22 cellular contexts compared by ENCODE assay signal in the genomic region with DNA sequence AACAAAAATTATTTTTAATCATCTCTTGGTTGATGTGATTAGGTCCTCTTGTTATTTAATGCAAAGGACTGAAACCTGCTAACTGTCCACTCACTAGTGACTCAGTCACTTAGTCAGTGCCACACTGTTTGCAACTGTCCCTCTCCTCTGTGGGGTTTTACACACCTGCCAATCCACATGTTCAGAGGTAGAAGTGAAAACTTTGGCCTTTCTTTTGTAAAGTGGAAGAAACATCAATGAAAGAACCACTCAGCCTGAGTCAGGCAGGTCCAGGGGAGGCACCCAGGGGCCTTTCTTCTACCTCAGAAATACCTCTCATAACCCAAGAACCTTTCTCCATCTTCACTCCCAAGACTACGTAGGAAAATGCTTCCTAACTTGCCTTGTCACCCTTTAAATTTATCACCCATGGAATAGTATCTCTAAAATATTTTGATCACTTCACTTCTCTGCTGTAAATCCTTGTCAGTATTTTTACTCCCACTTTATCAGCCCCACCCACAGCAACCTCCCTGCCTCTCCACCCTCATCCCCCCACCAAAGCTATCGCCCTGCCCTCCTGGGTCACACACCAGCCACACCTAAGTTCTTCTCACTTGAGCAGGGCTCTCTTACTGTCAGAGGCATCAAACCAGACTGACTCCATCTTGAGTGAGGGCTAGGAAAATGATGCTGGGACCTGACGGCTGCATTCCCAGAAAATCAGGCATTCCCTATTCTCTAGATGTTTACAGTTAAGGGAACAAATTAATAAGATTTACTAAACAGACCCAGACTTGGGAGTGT. TPM values are rescaled to one million over a fixed set of nuclear protein-coding genes. Genes with fewer than 3 reads are reported as not detected.
DNase-seq lines count a peak whose midpoint lies in the region; ATAC-seq and TF ChIP-seq lines count a peak whose summit lies in the region.
"Had no signal": no experiment of that assay in that cellular context is flagged by ENCODE, and none has a peak within 500 bp of the region (broad histone marks: within the 10 kb centered on the region; RNA-seq: fewer than 3 reads in every experiment).

No MANE protein-coding gene starts in this region.

- no peak for TF ChIP-seq EP300 in gastroesophageal sphincter (IDR thresholded peaks at IDR 0.05)

- H3K27me3 Mint-ChIP-seq in activated naive CD4-positive, alpha-beta T cell treated with anti-CD3 and anti-CD28 coated beads, Interleukin-2, amount 50 U/mL, for 24 hours: no peaks in the 10 kb centered on the region
- no peaks in the 10 kb centered on the region for H3K27me3 Mint-ChIP-seq in activated naive CD8-positive, alpha-beta T cell
- H3K27me3 Mint-ChIP-seq in stimulated activated naive CD8-positive, alpha-beta T cell treated with anti-CD3 and anti-CD28 coated beads, Interleukin-15, amount 100 ng/mL, for 72 hours: no peaks in the 10 kb centered on the region
- H3K27me3 Mint-ChIP-seq: naive B cell, type B pancreatic cell had no signal

- no peaks in the 10 kb centered on the region for H3K27me3 ChIP-seq in gastroesophageal sphincter
- H3K27me3 ChIP-seq: esophagus squamous epithelium, right atrium auricular region had no signal

- no peak for DNase-seq in activated naive CD4-positive, alpha-beta T cell (lab: John Stamatoyannopoulos, UW)
- DNase-seq in kidney tubule cell (ENCODE audit: low spot score) (peak; percentile 44), NCI-H2196 (lab: John Stamatoyannopoulos, UW; ENCODE audit: unreplicated experiment) (no peak)
- no peak for DNase-seq in stimulated activated naive CD8-positive, alpha-beta T cell treated with anti-CD3 and anti-CD28 coated beads, Interleukin-15, amount 100 ng/mL, for 72 hours
- DNase-seq: activated CD8-positive, alpha-beta memory T cell treated with anti-CD3 and anti-CD28 coated beads, Interleukin-2, amount 50 U/mL, for 48 hours; activated naive CD4-positive, alpha-beta T cell treated with anti-CD3 and anti-CD28 coated beads, Interleukin-2, amount 50 U/mL, for 16 hours; cerebellar nuclear complex; EL; esophagus squamous epithelium; HCEC 1CT; kidney glomerular epithelial cell; naive B cell; NCI-H1436; NCI-H526; stimulated activated CD4-positive, alpha-beta T cell treated with anti-CD3 and anti-CD28 coated beads, Interleukin-4, amount 100 ng/mL, for 24 hours; T-helper 2 cell had no signal

- peaks cover 0 to 39% of the 10 kb centered on the region in 2 donors for H3K36me3 ChIP-seq in gastroesophageal sphincter

- no peak for TF ChIP-seq CTCF in gastroesophageal sphincter (IDR thresholded peaks at IDR 0.05)

- peak; percentile 54 for ATAC-seq in stimulated activated naive CD8-positive, alpha-beta T cell treated with anti-CD3 and anti-CD28 coated beads, Interleukin-15, amount 100 ng/mL, for 72 hours
- no peak for ATAC-seq in gastroesophageal sphincter
- ATAC-seq in GM21360 (IDR thresholded peaks at IDR 0.05; ENCODE audit: unreplicated experiment): no peak

- no peaks in the 10 kb centered on the region for H3K4me1 ChIP-seq in gastroesophageal sphincter
- H3K4me1 ChIP-seq: esophagus squamous epithelium, right atrium auricular region had no signal

- H3K27ac Mint-ChIP-seq in activated naive CD4-positive, alpha-beta T cell treated with anti-CD3 and anti-CD28 coated beads, Interleukin-2, amount 50 U/mL, for 24 hours: peak overlapping the region; percentile 3
- H3K27ac Mint-ChIP-seq in activated naive CD8-positive, alpha-beta T cell: peak overlapping the region; percentile 28
- H3K27ac Mint-ChIP-seq in stimulated activated naive CD8-positive, alpha-beta T cell treated with anti-CD3 and anti-CD28 coated beads, Interleukin-15, amount 100 ng/mL, for 72 hours: peak overlapping the region; percentile 73 to 79
- H3K27ac Mint-ChIP-seq: type B pancreatic cell had no signal

- WGBS in gastroesophageal sphincter (ENCODE audit: low coverage in 1 of 2), 2 donors: 93 to 98% methylated on average over 2 to 3 of the region's 3 CpGs

- no peak for TF ChIP-seq POLR2A in gastroesophageal sphincter (IDR thresholded peaks at IDR 0.05)

- peaks cover 14% of the 10 kb centered on the region for H3K4me1 Mint-ChIP-seq in activated naive CD4-positive, alpha-beta T cell treated with anti-CD3 and anti-CD28 coated beads, Interleukin-2, amount 50 U/mL, for 24 hours
- H3K4me1 Mint-ChIP-seq in activated naive CD8-positive, alpha-beta T cell (ENCODE audit: low read depth): peaks cover 10% of the 10 kb centered on the region
- H3K4me1 Mint-ChIP-seq in stimulated activated naive CD8-positive, alpha-beta T cell treated with anti-CD3 and anti-CD28 coated beads, Interleukin-15, amount 100 ng/mL, for 72 hours: peaks cover 18% of the 10 kb centered on the region

- no peaks in the 10 kb centered on the region for H3K9me3 ChIP-seq in gastroesophageal sphincter
- H3K9me3 ChIP-seq: esophagus squamous epithelium, right atrium auricular region had no signal

- H3K4me3 Mint-ChIP-seq in activated naive CD4-positive, alpha-beta T cell treated with anti-CD3 and anti-CD28 coated beads, Interleukin-2, amount 50 U/mL, for 24 hours: no peak overlapping the region
- H3K4me3 Mint-ChIP-seq in activated naive CD8-positive, alpha-beta T cell: no peak overlapping the region
- H3K4me3 Mint-ChIP-seq in stimulated activated naive CD8-positive, alpha-beta T cell treated with anti-CD3 and anti-CD28 coated beads, Interleukin-15, amount 100 ng/mL, for 72 hours: no peak overlapping the region
- H3K4me3 Mint-ChIP-seq: type B pancreatic cell had no signal

- H3K9me3 Mint-ChIP-seq in activated naive CD4-positive, alpha-beta T cell treated with anti-CD3 and anti-CD28 coated beads, Interleukin-2, amount 50 U/mL, for 24 hours: no peaks in the 10 kb centered on the region
- no peaks in the 10 kb centered on the region for H3K9me3 Mint-ChIP-seq in activated naive CD8-positive, alpha-beta T cell (ENCODE audit: low read depth)
- no peaks in the 10 kb centered on the region for H3K9me3 Mint-ChIP-seq in stimulated activated naive CD8-positive, alpha-beta T cell treated with anti-CD3 and anti-CD28 coated beads, Interleukin-15, amount 100 ng/mL, for 72 hours
- H3K9me3 Mint-ChIP-seq: naive B cell, type B pancreatic cell had no signal

- no peak overlapping the region for H3K27ac ChIP-seq in gastroesophageal sphincter
- H3K27ac ChIP-seq: esophagus squamous epithelium, right atrium auricular region had no signal

- H3K4me3 ChIP-seq in gastroesophageal sphincter: no peak overlapping the region
- H3K4me3 ChIP-seq: esophagus squamous epithelium, right atrium auricular region had no signal

- peaks cover 9% of the 10 kb centered on the region for H3K36me3 Mint-ChIP-seq in activated naive CD4-positive, alpha-beta T cell treated with anti-CD3 and anti-CD28 coated beads, Interleukin-2, amount 50 U/mL, for 24 hours
- peaks cover 8% of the 10 kb centered on the region for H3K36me3 Mint-ChIP-seq in activated naive CD8-positive, alpha-beta T cell

RNA-seq across cellular contexts. Expression of a gene that starts 29.6 kb away (rescaled TPM):
- total RNA-seq in gastroesophageal sphincter: 10 to 100 TPM; 13.5 to 39.2 (median 20.3) TPM

Comparison
In these comparisons a context has a peak if more than half of its experiments do, and no peak if none do; other contexts are left out.
1. H3K27ac Mint-ChIP-seq: peak in every context shown above with its lines; median percentile 76 in stimulated activated naive CD8-positive, alpha-beta T cell treated with anti-CD3 and anti-CD28 coated beads, Interleukin-15, amount 100 ng/mL, for 72 hours; 28 in activated naive CD8-positive, alpha-beta T cell; 3 in activated naive CD4-positive, alpha-beta T cell treated with anti-CD3 and anti-CD28 coated beads, Interleukin-2, amount 50 U/mL, for 24 hours.